ENCODE assay signal across 27 cellular contexts in genomic region chr16:69084301-69084700, GRCh38. TPM values are rescaled to one million over a fixed set of nuclear protein-coding genes. Genes with fewer than 3 reads are reported as not detected.
DNase-seq lines count a peak whose midpoint lies in the region; ATAC-seq and TF ChIP-seq lines count a peak whose summit lies in the region.
"Had no signal": no experiment of that assay in that cellular context is flagged by ENCODE, and none has a peak within 500 bp of the region (broad histone marks: within the 10 kb centered on the region; RNA-seq: fewer than 3 reads in every experiment).

No MANE protein-coding gene starts in this region.

- DNase-seq in AG08395 (ENCODE audit: low spot score) (peak; percentile 55), astrocyte of the hippocampus (ENCODE audit: low read depth, low spot score) (peak; percentile 70), foreskin fibroblast (peak; percentile 30 to 59), SIG-M5 (lab: John Stamatoyannopoulos, UW) (no peak)
- no peak for DNase-seq in activated naive CD4-positive, alpha-beta T cell treated with Interleukin-2 at 50 U/mL for 16 hours
- DNase-seq in stimulated activated CD4-positive, alpha-beta T cell treated with anti-CD3 and anti-CD28 coated beads, Interleukin-2, amount 100 ng/mL, for 24 hours, result no peak
- DNase-seq in activated T-cell treated with anti-CD3 and anti-CD28 coated beads, Interleukin-2, amount 50 U/mL, for 4 hours, result no peak
- DNase-seq: 8988T; activated CD4-positive, alpha-beta T cell treated with anti-CD3 and anti-CD28 coated beads, Interleukin-2, amount 50 U/mL, for 4 hours; activated CD4-positive, CD25-positive, alpha-beta regulatory T cell; activated naive CD8-positive, alpha-beta T cell treated with anti-CD3 and anti-CD28 coated beads, Interleukin-2, amount 50 U/mL, for 24 hours; activated T-cell treated with anti-CD3 and anti-CD28 coated beads, Interleukin-2, amount 50 U/mL, for 72 hours; AML-193; Calu3; CD4-positive, CD25-positive, alpha-beta regulatory T cell; DMS79; NCI-H1417 treated with DMSO at 0.1 percent for 48 hours; NCI-H2081 treated with DMSO at 0.1 percent for 48 hours; NCI-H774; right cardiac atrium; spleen; stimulated activated naive CD8-positive, alpha-beta T cell treated with anti-CD3 and anti-CD28 coated beads, Interleukin-15, amount 100 ng/mL, for 72 hours; T-helper 1 cell; uterus had no signal

- H3K9me3 Mint-ChIP-seq in activated T-cell treated with anti-CD3 and anti-CD28 coated beads, Interleukin-2, amount 50 U/mL, for 4 hours, result no peaks in the 10 kb centered on the region
- H3K9me3 Mint-ChIP-seq: activated naive CD8-positive, alpha-beta T cell treated with anti-CD3 and anti-CD28 coated beads, Interleukin-2, amount 50 U/mL, for 24 hours; activated T-cell treated with anti-CD3 and anti-CD28 coated beads, Interleukin-2, amount 50 U/mL, for 72 hours; CD4-positive, CD25-positive, alpha-beta regulatory T cell; stimulated activated naive CD8-positive, alpha-beta T cell treated with anti-CD3 and anti-CD28 coated beads, Interleukin-15, amount 100 ng/mL, for 72 hours had no signal

- H3K27me3 ChIP-seq in Loucy (ENCODE audit: insufficient read depth, low read length, poor library complexity, severe bottlenecking), result no peaks in the 10 kb centered on the region
- H3K27me3 ChIP-seq: neutrophil, spleen, uterus had no signal

- ATAC-seq in activated T-cell treated with anti-CD3 and anti-CD28 coated beads, Interleukin-2, amount 50 U/mL, for 4 hours, result no peak
- ATAC-seq: activated naive CD8-positive, alpha-beta T cell treated with anti-CD3 and anti-CD28 coated beads, Interleukin-2, amount 50 U/mL, for 24 hours; activated T-cell treated with anti-CD3 and anti-CD28 coated beads, Interleukin-2, amount 50 U/mL, for 72 hours; right cardiac atrium; stimulated activated naive CD8-positive, alpha-beta T cell treated with anti-CD3 and anti-CD28 coated beads, Interleukin-15, amount 100 ng/mL, for 72 hours had no signal

- H3K9me3 ChIP-seq in Loucy (ENCODE audit: insufficient read depth, low read depth, low read length), result no peaks in the 10 kb centered on the region
- H3K9me3 ChIP-seq: neutrophil, spleen, uterus had no signal

- 0 out of 2 replicates have a peak overlapping the region, but pooled peaks have one; percentile 21 for H2AFZ ChIP-seq in Loucy (ENCODE audit: low read length)

- no peak overlapping the region for H3K4me2 ChIP-seq in Loucy (ENCODE audit: low read depth, low read length, poor library complexity, severe bottlenecking)

- H3K27me3 Mint-ChIP-seq in activated T-cell treated with anti-CD3 and anti-CD28 coated beads, Interleukin-2, amount 50 U/mL, for 4 hours (ENCODE audit: low read depth), result no peaks in the 10 kb centered on the region
- H3K27me3 Mint-ChIP-seq: activated naive CD8-positive, alpha-beta T cell treated with anti-CD3 and anti-CD28 coated beads, Interleukin-2, amount 50 U/mL, for 24 hours; brain; stimulated activated naive CD8-positive, alpha-beta T cell treated with anti-CD3 and anti-CD28 coated beads, Interleukin-15, amount 100 ng/mL, for 72 hours had no signal

- H3K9ac ChIP-seq in Loucy (ENCODE audit: low read depth, low read length, poor library complexity, severe bottlenecking), result no peak overlapping the region

- TF ChIP-seq CTCF in Loucy (conservative IDR thresholded peaks at IDR 0.05; ENCODE audit: low read length), result no peak
- no peak for TF ChIP-seq CTCF in foreskin fibroblast (IDR thresholded peaks at IDR 0.05; ENCODE audit: low read depth, low read length)

- H3K9me2 ChIP-seq in Loucy (replicated peaks; ENCODE audit: low read depth, low read length), result no peaks in the 10 kb centered on the region

- H3K4me1 ChIP-seq in Loucy (ENCODE audit: insufficient read depth, low read length, poor library complexity, severe bottlenecking), result peaks cover 8% of the 10 kb centered on the region
- H3K4me1 ChIP-seq: spleen, uterus had no signal

- no peaks in the 10 kb centered on the region for H4K20me1 ChIP-seq in Loucy (ENCODE audit: insufficient read depth, low read length, poor library complexity, severe bottlenecking)

- no peaks in the 10 kb centered on the region for H3F3A ChIP-seq in Loucy (ENCODE audit: low read depth)

- no peak overlapping the region for H3K4me3 ChIP-seq in Loucy (ENCODE audit: low read length, poor library complexity, severe bottlenecking)
- no peak overlapping the region for H3K4me3 ChIP-seq in foreskin fibroblast (ENCODE audit: low read depth in 1 of 2, low read length in 2 of 2)
- H3K4me3 ChIP-seq: spleen, uterus had no signal

- H3K4me3 Mint-ChIP-seq in activated T-cell treated with anti-CD3 and anti-CD28 coated beads, Interleukin-2, amount 50 U/mL, for 4 hours, result no peak overlapping the region
- H3K4me3 Mint-ChIP-seq: activated naive CD8-positive, alpha-beta T cell treated with anti-CD3 and anti-CD28 coated beads, Interleukin-2, amount 50 U/mL, for 24 hours; activated T-cell treated with anti-CD3 and anti-CD28 coated beads, Interleukin-2, amount 50 U/mL, for 72 hours; brain; CD4-positive, CD25-positive, alpha-beta regulatory T cell; stimulated activated naive CD8-positive, alpha-beta T cell treated with anti-CD3 and anti-CD28 coated beads, Interleukin-15, amount 100 ng/mL, for 72 hours had no signal

- H3K36me3 Mint-ChIP-seq in activated T-cell treated with anti-CD3 and anti-CD28 coated beads, Interleukin-2, amount 50 U/mL, for 4 hours (ENCODE audit: insufficient read depth), result peaks cover 11% of the 10 kb centered on the region

- no peaks in the 10 kb centered on the region for H3K79me2 ChIP-seq in Loucy (ENCODE audit: insufficient read depth, low read length)

- no peaks in the 10 kb centered on the region for H3K36me3 ChIP-seq in Loucy (ENCODE audit: insufficient read depth, low read length)
- H3K36me3 ChIP-seq: uterus had no signal

- peaks cover 8% of the 10 kb centered on the region for H3K4me1 Mint-ChIP-seq in activated T-cell treated with anti-CD3 and anti-CD28 coated beads, Interleukin-2, amount 50 U/mL, for 4 hours (ENCODE audit: low read depth)

RNA-seq across cellular contexts. Expression of gene HAS3, which starts 21.2 kb away (rescaled TPM):
- total RNA-seq in activated T-cell treated with anti-CD3 and anti-CD28 coated beads, Interleukin-2, amount 50 U/mL, for 4 hours, result 1 to 10 TPM in 2 of 3 donors, under 1 TPM in 1; 0.58 to 1.7 (median 1.3) TPM

RNA-seq across cellular contexts. Expression of gene CHTF8, which starts 48.1 kb away (rescaled TPM):
- total RNA-seq in activated T-cell treated with anti-CD3 and anti-CD28 coated beads, Interleukin-2, amount 50 U/mL, for 4 hours, result 100 to 1,000 TPM; 102 to 126 (median 106) TPM

RNA-seq across cellular contexts. Expression of gene UTP4, which starts 48.1 kb away (rescaled TPM):
- total RNA-seq in activated T-cell treated with anti-CD3 and anti-CD28 coated beads, Interleukin-2, amount 50 U/mL, for 4 hours, result 100 to 1,000 TPM; 186 to 204 (median 197) TPM

Comparison
In these comparisons a context has a peak if more than half of its experiments do, and no peak if none do; other contexts are left out.
1. DNase-seq: peak in AG08395 (single experiment), astrocyte of the hippocampus (single experiment) and foreskin fibroblast (2 of 2); none in activated naive CD4-positive, alpha-beta T cell treated with Interleukin-2 at 50 U/mL for 16 hours (single experiment), stimulated activated CD4-positive, alpha-beta T cell treated with anti-CD3 and anti-CD28 coated beads, Interleukin-2, amount 100 ng/mL, for 24 hours (0 of 2), SIG-M5 (single experiment) and activated T-cell treated with anti-CD3 and anti-CD28 coated beads, Interleukin-2, amount 50 U/mL, for 4 hours (single experiment).